In the genomic region with DNA sequence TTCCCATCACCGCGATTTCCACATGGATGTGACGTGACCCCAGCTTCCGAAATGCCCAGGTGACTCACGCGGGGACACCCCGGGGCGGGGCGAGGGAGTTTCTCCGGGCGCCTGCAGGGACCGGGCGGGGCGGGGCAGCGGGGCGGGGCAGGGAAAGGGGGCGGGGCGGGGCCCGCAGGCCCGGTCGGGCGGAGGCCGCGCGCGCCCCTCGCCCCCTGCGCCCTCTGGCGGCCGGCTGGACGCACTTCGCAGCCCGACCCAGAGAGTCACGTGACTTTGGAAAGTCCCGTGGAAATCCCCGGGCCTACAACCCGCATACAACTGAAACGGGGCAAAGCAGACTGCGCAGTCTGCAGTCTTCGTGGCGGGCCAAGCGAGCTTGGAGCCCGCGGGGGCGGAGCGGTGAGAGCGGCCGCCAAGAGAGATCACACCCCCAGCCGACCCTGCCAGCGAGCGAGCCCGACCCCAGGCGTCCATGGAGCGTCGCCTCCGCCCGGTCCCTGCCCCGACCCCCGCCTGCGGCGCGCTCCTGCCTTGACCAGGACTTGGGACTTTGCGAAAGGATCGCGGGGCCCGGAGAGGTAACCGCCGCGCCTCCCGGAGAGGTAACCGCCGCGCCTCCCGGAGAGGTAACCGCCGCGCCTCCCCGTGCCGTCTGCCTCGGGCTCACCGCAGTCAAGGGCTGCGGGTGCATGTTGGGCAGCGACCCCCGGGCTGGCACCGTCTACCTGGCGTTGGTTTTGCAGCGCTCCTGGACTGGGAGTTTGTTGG, we compare ENCODE assay signal across 1 cellular context.
TF ChIP-seq lines count a peak whose summit lies in the region.

A gene (plus strand): TSS at position 346 of the 771 bp plus-strand sequence. CDS start 3,969 bp downstream, outside the sequence.

TF ChIP-seq in HepG2, 621 proteins besides CTCF, POLR2A, EP300 and RAD21 (continued from another document and continues in another):
- TF ChIP-seq, protein P1, sequence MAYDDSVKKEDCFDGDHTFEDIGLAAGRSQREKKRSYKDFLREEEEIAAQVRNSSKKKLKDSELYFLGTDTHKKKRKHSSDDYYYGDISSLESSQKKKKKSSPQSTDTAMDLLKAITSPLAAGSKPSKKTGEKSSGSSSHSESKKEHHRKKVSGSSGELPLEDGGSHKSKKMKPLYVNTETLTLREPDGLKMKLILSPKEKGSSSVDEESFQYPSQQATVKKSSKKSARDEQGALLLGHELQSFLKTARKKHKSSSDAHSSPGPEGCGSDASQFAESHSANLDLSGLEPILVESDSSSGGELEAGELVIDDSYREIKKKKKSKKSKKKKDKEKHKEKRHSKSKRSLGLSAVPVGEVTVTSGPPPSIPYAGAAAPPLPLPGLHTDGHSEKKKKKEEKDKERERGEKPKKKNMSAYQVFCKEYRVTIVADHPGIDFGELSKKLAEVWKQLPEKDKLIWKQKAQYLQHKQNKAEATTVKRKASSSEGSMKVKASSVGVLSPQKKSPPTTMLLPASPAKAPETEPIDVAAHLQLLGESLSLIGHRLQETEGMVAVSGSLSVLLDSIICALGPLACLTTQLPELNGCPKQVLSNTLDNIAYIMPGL (CRISPR knock-in tag; IDR thresholded peaks at IDR 0.05; ENCODE audit: borderline replicate concordance in 1 of 2, low read depth in 1 of 2): peak; percentile 96 to 98; a peak in 3 of 4 replicates
- peak; percentile 95; the same call in 1 of the 2 replicates for TF ChIP-seq ZNF224 (CRISPR knock-in tag; IDR thresholded peaks at IDR 0.05)
- no peak for TF ChIP-seq PHF5A (CRISPR knock-in tag; IDR thresholded peaks at IDR 0.05; ENCODE audit: low read depth, unreplicated experiment)
- peak; percentile 91; the same call in 1 of the 2 replicates for TF ChIP-seq ZFP41 (CRISPR knock-in tag; IDR thresholded peaks at IDR 0.05; ENCODE audit: borderline replicate concordance)
- TF ChIP-seq, protein P2, sequence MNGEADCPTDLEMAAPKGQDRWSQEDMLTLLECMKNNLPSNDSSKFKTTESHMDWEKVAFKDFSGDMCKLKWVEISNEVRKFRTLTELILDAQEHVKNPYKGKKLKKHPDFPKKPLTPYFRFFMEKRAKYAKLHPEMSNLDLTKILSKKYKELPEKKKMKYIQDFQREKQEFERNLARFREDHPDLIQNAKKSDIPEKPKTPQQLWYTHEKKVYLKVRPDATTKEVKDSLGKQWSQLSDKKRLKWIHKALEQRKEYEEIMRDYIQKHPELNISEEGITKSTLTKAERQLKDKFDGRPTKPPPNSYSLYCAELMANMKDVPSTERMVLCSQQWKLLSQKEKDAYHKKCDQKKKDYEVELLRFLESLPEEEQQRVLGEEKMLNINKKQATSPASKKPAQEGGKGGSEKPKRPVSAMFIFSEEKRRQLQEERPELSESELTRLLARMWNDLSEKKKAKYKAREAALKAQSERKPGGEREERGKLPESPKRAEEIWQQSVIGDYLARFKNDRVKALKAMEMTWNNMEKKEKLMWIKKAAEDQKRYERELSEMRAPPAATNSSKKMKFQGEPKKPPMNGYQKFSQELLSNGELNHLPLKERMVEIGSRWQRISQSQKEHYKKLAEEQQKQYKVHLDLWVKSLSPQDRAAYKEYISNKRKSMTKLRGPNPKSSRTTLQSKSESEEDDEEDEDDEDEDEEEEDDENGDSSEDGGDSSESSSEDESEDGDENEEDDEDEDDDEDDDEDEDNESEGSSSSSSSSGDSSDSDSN (CRISPR knock-in tag; IDR thresholded peaks at IDR 0.05): peak; percentile 99
- 0 out of 2 replicates have a peak, but pooled peaks have one; percentile 47 for TF ChIP-seq ZNF839 (CRISPR knock-in tag; IDR thresholded peaks at IDR 0.05; ENCODE audit: borderline replicate concordance)
- TF ChIP-seq, protein P3, sequence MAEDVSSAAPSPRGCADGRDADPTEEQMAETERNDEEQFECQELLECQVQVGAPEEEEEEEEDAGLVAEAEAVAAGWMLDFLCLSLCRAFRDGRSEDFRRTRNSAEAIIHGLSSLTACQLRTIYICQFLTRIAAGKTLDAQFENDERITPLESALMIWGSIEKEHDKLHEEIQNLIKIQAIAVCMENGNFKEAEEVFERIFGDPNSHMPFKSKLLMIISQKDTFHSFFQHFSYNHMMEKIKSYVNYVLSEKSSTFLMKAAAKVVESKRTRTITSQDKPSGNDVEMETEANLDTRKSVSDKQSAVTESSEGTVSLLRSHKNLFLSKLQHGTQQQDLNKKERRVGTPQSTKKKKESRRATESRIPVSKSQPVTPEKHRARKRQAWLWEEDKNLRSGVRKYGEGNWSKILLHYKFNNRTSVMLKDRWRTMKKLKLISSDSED (CRISPR knock-in tag; IDR thresholded peaks at IDR 0.05): no peak
- TF ChIP-seq, protein P4, sequence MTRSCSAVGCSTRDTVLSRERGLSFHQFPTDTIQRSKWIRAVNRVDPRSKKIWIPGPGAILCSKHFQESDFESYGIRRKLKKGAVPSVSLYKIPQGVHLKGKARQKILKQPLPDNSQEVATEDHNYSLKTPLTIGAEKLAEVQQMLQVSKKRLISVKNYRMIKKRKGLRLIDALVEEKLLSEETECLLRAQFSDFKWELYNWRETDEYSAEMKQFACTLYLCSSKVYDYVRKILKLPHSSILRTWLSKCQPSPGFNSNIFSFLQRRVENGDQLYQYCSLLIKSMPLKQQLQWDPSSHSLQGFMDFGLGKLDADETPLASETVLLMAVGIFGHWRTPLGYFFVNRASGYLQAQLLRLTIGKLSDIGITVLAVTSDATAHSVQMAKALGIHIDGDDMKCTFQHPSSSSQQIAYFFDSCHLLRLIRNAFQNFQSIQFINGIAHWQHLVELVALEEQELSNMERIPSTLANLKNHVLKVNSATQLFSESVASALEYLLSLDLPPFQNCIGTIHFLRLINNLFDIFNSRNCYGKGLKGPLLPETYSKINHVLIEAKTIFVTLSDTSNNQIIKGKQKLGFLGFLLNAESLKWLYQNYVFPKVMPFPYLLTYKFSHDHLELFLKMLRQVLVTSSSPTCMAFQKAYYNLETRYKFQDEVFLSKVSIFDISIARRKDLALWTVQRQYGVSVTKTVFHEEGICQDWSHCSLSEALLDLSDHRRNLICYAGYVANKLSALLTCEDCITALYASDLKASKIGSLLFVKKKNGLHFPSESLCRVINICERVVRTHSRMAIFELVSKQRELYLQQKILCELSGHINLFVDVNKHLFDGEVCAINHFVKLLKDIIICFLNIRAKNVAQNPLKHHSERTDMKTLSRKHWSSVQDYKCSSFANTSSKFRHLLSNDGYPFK (CRISPR knock-in tag; IDR thresholded peaks at IDR 0.05; ENCODE audit: borderline replicate concordance): peak; percentile 84
- peak; percentile 63; the same call in 1 of the 2 replicates for TF ChIP-seq ZNF547 (CRISPR knock-in tag; IDR thresholded peaks at IDR 0.05)
- TF ChIP-seq ZNF510 (CRISPR knock-in tag; IDR thresholded peaks at IDR 0.05; ENCODE audit: low read depth): no peak
- peak; percentile 81 for TF ChIP-seq STAG1 (CRISPR knock-in tag; IDR thresholded peaks at IDR 0.05)
- peak; percentile 82; the same call in 1 of the 2 replicates for TF ChIP-seq ZNF83 (CRISPR knock-in tag; IDR thresholded peaks at IDR 0.05; ENCODE audit: borderline replicate concordance)
- TF ChIP-seq SOX5 (CRISPR knock-in tag; IDR thresholded peaks at IDR 0.05; ENCODE audit: borderline replicate concordance): peak; percentile 79; the same call in 1 of the 2 replicates
- peak; percentile 30; the same call in 1 of the 2 replicates for TF ChIP-seq ZIK1 (CRISPR knock-in tag; IDR thresholded peaks at IDR 0.05; ENCODE audit: borderline replicate concordance, low read depth)
- no peak for TF ChIP-seq MAFK (conservative IDR thresholded peaks at IDR 0.05 in 1 of 2, IDR thresholded peaks at IDR 0.05 in 1 of 2; ENCODE audit: low read length in 2 of 2)
- TF ChIP-seq ZNF616 (CRISPR knock-in tag; IDR thresholded peaks at IDR 0.05; ENCODE audit: low read depth): 0 out of 2 replicates have a peak, but pooled peaks have one; percentile 67
- TF ChIP-seq CHCHD3 (CRISPR knock-in tag; IDR thresholded peaks at IDR 0.05): peak; percentile 17; the same call in 1 of the 2 replicates
- TF ChIP-seq, protein P5, sequence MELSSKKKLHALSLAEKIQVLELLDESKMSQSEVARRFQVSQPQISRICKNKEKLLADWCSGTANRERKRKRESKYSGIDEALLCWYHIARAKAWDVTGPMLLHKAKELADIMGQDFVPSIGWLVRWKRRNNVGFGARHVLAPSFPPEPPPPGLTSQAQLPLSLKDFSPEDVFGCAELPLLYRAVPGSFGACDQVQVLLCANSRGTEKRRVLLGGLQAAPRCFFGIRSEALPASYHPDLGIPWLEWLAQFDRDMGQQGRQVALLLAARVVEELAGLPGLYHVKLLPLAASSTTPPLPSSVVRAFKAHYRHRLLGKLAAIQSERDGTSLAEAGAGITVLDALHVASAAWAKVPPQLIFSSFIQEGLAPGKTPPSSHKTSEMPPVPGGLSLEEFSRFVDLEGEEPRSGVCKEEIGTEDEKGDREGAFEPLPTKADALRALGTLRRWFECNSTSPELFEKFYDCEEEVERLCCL (CRISPR knock-in tag; IDR thresholded peaks at IDR 0.05; ENCODE audit: borderline replicate concordance): peak; percentile 87
- TF ChIP-seq NAIF1 (CRISPR knock-in tag; IDR thresholded peaks at IDR 0.05; ENCODE audit: borderline replicate concordance): peak; percentile 93; the same call in 1 of the 2 replicates
- no peak for TF ChIP-seq ZSCAN22 (CRISPR knock-in tag; IDR thresholded peaks at IDR 0.05)
- TF ChIP-seq, protein P6, sequence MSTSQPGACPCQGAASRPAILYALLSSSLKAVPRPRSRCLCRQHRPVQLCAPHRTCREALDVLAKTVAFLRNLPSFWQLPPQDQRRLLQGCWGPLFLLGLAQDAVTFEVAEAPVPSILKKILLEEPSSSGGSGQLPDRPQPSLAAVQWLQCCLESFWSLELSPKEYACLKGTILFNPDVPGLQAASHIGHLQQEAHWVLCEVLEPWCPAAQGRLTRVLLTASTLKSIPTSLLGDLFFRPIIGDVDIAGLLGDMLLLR (CRISPR knock-in tag; IDR thresholded peaks at IDR 0.05): peak; percentile 92
- TF ChIP-seq SOX13 (IDR thresholded peaks at IDR 0.05): no peak
- peak in 1 of 2 experiments; percentile 77; a peak in 2 of 4 replicates for TF ChIP-seq SOX13 (CRISPR knock-in tag; conservative IDR thresholded peaks at IDR 0.05 in 1 of 2, IDR thresholded peaks at IDR 0.05 in 1 of 2)
- TF ChIP-seq GPN1 (CRISPR knock-in tag; IDR thresholded peaks at IDR 0.05; ENCODE audit: borderline replicate concordance): no peak
- TF ChIP-seq, protein P7, sequence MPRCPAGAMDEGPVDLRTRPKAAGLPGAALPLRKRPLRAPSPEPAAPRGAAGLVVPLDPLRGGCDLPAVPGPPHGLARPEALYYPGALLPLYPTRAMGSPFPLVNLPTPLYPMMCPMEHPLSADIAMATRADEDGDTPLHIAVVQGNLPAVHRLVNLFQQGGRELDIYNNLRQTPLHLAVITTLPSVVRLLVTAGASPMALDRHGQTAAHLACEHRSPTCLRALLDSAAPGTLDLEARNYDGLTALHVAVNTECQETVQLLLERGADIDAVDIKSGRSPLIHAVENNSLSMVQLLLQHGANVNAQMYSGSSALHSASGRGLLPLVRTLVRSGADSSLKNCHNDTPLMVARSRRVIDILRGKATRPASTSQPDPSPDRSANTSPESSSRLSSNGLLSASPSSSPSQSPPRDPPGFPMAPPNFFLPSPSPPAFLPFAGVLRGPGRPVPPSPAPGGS (CRISPR knock-in tag; IDR thresholded peaks at IDR 0.05): peak; percentile 69
- 0 out of 2 replicates have a peak, but pooled peaks have one; percentile 22 for TF ChIP-seq DMAP1 (CRISPR knock-in tag; IDR thresholded peaks at IDR 0.05)
- peak; percentile 84; the same call in 1 of the 2 replicates for TF ChIP-seq ZNF777 (CRISPR knock-in tag; IDR thresholded peaks at IDR 0.05)
- TF ChIP-seq ZNF543 (CRISPR knock-in tag; IDR thresholded peaks at IDR 0.05): 0 out of 2 replicates have a peak, but pooled peaks have one; percentile 69
- TF ChIP-seq TCF12 (IDR thresholded peaks at IDR 0.05): no peak
- TF ChIP-seq TCF12 (CRISPR knock-in tag; IDR thresholded peaks at IDR 0.05): peak; percentile 52; the same call in 1 of the 2 replicates
- no peak for TF ChIP-seq ZNF780A (CRISPR knock-in tag; IDR thresholded peaks at IDR 0.05)
- TF ChIP-seq CREM (IDR thresholded peaks at IDR 0.05): no peak; the same call in 1 of the 2 replicates
- TF ChIP-seq CREM (CRISPR knock-in tag; IDR thresholded peaks at IDR 0.05): no peak
- no peak; the same call in 1 of the 2 replicates for TF ChIP-seq MTF1 (CRISPR knock-in tag; IDR thresholded peaks at IDR 0.05)
- TF ChIP-seq MTA1 (CRISPR knock-in tag; IDR thresholded peaks at IDR 0.05; ENCODE audit: borderline replicate concordance): peak; percentile 32; the same call in 1 of the 2 replicates
- TF ChIP-seq ZNF75D (CRISPR knock-in tag; IDR thresholded peaks at IDR 0.05; ENCODE audit: borderline replicate concordance): no peak
- TF ChIP-seq, protein P8, sequence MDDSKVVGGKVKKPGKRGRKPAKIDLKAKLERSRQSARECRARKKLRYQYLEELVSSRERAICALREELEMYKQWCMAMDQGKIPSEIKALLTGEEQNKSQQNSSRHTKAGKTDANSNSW (CRISPR knock-in tag; IDR thresholded peaks at IDR 0.05; ENCODE audit: borderline replicate concordance): peak; percentile 89; the same call in 1 of the 2 replicates
- peak; percentile 87 for TF ChIP-seq ERF (CRISPR knock-in tag; IDR thresholded peaks at IDR 0.05)
- 0 out of 2 replicates have a peak, but pooled peaks have one; percentile 23 for TF ChIP-seq ZNF3 (CRISPR knock-in tag; IDR thresholded peaks at IDR 0.05)
- peak; percentile 87; the same call in 1 of the 2 replicates for TF ChIP-seq MIER3 (CRISPR knock-in tag; IDR thresholded peaks at IDR 0.05; ENCODE audit: borderline replicate concordance)
- TF ChIP-seq CEBPG (CRISPR knock-in tag; IDR thresholded peaks at IDR 0.05): peak; percentile 48; the same call in 1 of the 2 replicates
- TF ChIP-seq ZNF446 (CRISPR knock-in tag; IDR thresholded peaks at IDR 0.05): 0 out of 2 replicates have a peak, but pooled peaks have one; percentile 6
- peak; percentile 89 for TF ChIP-seq NFKBIZ (CRISPR knock-in tag; IDR thresholded peaks at IDR 0.05)
- TF ChIP-seq NFKB2 (CRISPR knock-in tag; IDR thresholded peaks at IDR 0.05; ENCODE audit: borderline replicate concordance): no peak; the same call in 1 of the 2 replicates
- no peak for TF ChIP-seq SP1 (IDR thresholded peaks at IDR 0.05)
- TF ChIP-seq SP1 (CRISPR knock-in tag; IDR thresholded peaks at IDR 0.05): peak; percentile 70
- TF ChIP-seq SP140L (CRISPR knock-in tag; IDR thresholded peaks at IDR 0.05; ENCODE audit: borderline replicate concordance): 0 out of 2 replicates have a peak, but pooled peaks have one; percentile 67
- TF ChIP-seq GLI4 (CRISPR knock-in tag; IDR thresholded peaks at IDR 0.05; ENCODE audit: borderline replicate concordance): peak; percentile 62; the same call in 1 of the 2 replicates
- TF ChIP-seq, protein P9, sequence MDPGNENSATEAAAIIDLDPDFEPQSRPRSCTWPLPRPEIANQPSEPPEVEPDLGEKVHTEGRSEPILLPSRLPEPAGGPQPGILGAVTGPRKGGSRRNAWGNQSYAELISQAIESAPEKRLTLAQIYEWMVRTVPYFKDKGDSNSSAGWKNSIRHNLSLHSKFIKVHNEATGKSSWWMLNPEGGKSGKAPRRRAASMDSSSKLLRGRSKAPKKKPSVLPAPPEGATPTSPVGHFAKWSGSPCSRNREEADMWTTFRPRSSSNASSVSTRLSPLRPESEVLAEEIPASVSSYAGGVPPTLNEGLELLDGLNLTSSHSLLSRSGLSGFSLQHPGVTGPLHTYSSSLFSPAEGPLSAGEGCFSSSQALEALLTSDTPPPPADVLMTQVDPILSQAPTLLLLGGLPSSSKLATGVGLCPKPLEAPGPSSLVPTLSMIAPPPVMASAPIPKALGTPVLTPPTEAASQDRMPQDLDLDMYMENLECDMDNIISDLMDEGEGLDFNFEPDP (CRISPR knock-in tag; conservative IDR thresholded peaks at IDR 0.05): 0 out of 2 replicates have a peak, but pooled peaks have one; percentile 96
- no peak for TF ChIP-seq CBX2 (IDR thresholded peaks at IDR 0.05; ENCODE audit: low read depth, low read length)
- 0 out of 2 replicates have a peak, but pooled peaks have one; percentile 70 for TF ChIP-seq CBX2 (CRISPR knock-in tag; IDR thresholded peaks at IDR 0.05; ENCODE audit: low read depth)
